In the genomic region with DNA sequence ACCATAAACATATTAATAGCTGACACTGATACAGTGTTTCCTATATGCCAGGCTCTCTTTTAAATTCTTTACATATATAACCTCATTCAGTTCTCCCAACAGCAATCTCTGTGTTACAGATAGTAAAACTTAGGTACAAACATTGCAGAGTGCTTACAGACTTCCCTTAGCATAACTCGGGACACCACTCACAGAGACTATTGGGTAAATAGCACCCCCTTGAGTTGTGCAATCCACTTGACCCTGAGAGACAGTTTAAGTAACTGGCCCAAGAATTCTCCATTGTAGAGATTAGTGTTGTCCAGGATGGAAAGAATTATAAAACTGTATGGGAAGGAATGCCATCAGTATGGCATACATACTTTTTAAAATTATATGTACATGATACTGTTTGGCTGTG, we compare ENCODE assay signal across 17 cellular contexts.
A peak's percentile ranks its signal among the peaks of the same experiment; 100 is the strongest.
DNase-seq lines count a peak whose midpoint lies in the region; ATAC-seq and TF ChIP-seq lines count a peak whose summit lies in the region.
"Had no signal": no experiment of that assay in that cellular context is flagged by ENCODE, and none has a peak within 500 bp of the region (broad histone marks: within the 10 kb centered on the region; RNA-seq: fewer than 3 reads in every experiment).

No MANE protein-coding gene starts in this region.

- H3K4me3 Mint-ChIP-seq in chondrocyte (ENCODE audit: unreplicated experiment), result no peak overlapping the region

- H3K27me3 Mint-ChIP-seq in chondrocyte (ENCODE audit: low read depth), result no peaks in the 10 kb centered on the region

- H3K9me3 Mint-ChIP-seq in chondrocyte (ENCODE audit: low read depth), result no peaks in the 10 kb centered on the region

- H3K4me3 ChIP-seq in left ventricle myocardium inferior (no peak overlapping the region), choroid plexus epithelial cell (ENCODE audit: low read depth, low read length) (no peak overlapping the region), upper lobe of right lung (no peak overlapping the region)

- no peaks in the 10 kb centered on the region for H3K36me3 Mint-ChIP-seq in chondrocyte (ENCODE audit: low read depth)

- intact Hi-C loops in left ventricle myocardium inferior (cut with micrococcal nuclease) (loop anchor here (10.0 kb wide), 1 partner anchor 144 kb away; no protein-coding TSS in a partner anchor), Right ventricle myocardium superior (cut with DNase I) (loop anchor here (10.0 kb wide), 1 partner anchor 336 kb away; no protein-coding TSS in a partner anchor), upper lobe of right lung (cut with DNase I) (no loop called here)

- H3K9me3 ChIP-seq in left ventricle myocardium inferior (replicated peaks) (no peaks in the 10 kb centered on the region), upper lobe of right lung (no peaks in the 10 kb centered on the region)

- H3K27me3 ChIP-seq in left ventricle myocardium inferior (ENCODE audit: low read depth) (no peaks in the 10 kb centered on the region), upper lobe of right lung (no peaks in the 10 kb centered on the region)

- DNase-seq in left ventricle myocardium inferior, result no peak
- DNase-seq in Right ventricle myocardium superior, result no peak
- DNase-seq in RPMI7951 (ENCODE audit: low read depth), result peak; percentile 30
- DNase-seq in choroid plexus epithelial cell (ENCODE audit: low read depth), result peak; percentile 22
- no peak for DNase-seq in upper lobe of right lung
- no peak for DNase-seq in chondrocyte (ENCODE audit: low spot score)
- no peak for DNase-seq in NCI-H2081 (lab: John Stamatoyannopoulos, UW)
- DNase-seq: DMS53, H7, NCI-H1092, NCI-H1694 treated with DMSO at 0.1 percent for 48 hours, NCI-H2171, NCI-H446 treated with DMSO at 0.1 percent for 48 hours, NCI-H748 treated with DMSO at 0.1 percent for 48 hours, SHP77 treated with DMSO at 0.1 percent for 48 hours had no signal

- H3K4me1 ChIP-seq in left ventricle myocardium inferior, result no peaks in the 10 kb centered on the region
- H3K4me1 ChIP-seq in upper lobe of right lung, result no peaks in the 10 kb centered on the region

- ATAC-seq in Right ventricle myocardium superior (ENCODE audit: poor library complexity) (no peak), upper lobe of right lung (peak; percentile 43), GM21381 (IDR thresholded peaks at IDR 0.05; ENCODE audit: unreplicated experiment) (no peak)
- ATAC-seq: Panc1 had no signal

- TF ChIP-seq CTCF in left ventricle myocardium inferior (IDR thresholded peaks at IDR 0.05; ENCODE audit: borderline replicate concordance), result peak; percentile 45
- TF ChIP-seq CTCF in choroid plexus epithelial cell (conservative IDR thresholded peaks at IDR 0.05; ENCODE audit: low read depth, low read length), result peak; percentile 9
- TF ChIP-seq CTCF in upper lobe of right lung (IDR thresholded peaks at IDR 0.05), result no peak
- TF ChIP-seq CTCF in chondrocyte (IDR thresholded peaks at IDR 0.05), result no peak

- no peak overlapping the region for H3K27ac Mint-ChIP-seq in chondrocyte (ENCODE audit: unreplicated experiment)

- peaks cover 8% of the 10 kb centered on the region for H3K4me1 Mint-ChIP-seq in chondrocyte (ENCODE audit: low read depth)

- H3K27ac ChIP-seq in left ventricle myocardium inferior (replicated peaks), result no peak overlapping the region
- H3K27ac ChIP-seq in upper lobe of right lung, result no peak overlapping the region

- H3K36me3 ChIP-seq in left ventricle myocardium inferior (no peaks in the 10 kb centered on the region), upper lobe of right lung (no peaks in the 10 kb centered on the region)

Comparison
In these comparisons a context has a peak if more than half of its experiments do, and no peak if none do; other contexts are left out.
1. DNase-seq: peak in RPMI7951 (single experiment) and choroid plexus epithelial cell (single experiment); none in left ventricle myocardium inferior (single experiment), Right ventricle myocardium superior (single experiment), upper lobe of right lung (single experiment), chondrocyte (single experiment) and NCI-H2081 (0 of 2).
2. CTCF ChIP-seq: peak in left ventricle myocardium inferior (single experiment) and choroid plexus epithelial cell (single experiment); none in upper lobe of right lung (single experiment) and chondrocyte (single experiment).